In the genomic region with DNA sequence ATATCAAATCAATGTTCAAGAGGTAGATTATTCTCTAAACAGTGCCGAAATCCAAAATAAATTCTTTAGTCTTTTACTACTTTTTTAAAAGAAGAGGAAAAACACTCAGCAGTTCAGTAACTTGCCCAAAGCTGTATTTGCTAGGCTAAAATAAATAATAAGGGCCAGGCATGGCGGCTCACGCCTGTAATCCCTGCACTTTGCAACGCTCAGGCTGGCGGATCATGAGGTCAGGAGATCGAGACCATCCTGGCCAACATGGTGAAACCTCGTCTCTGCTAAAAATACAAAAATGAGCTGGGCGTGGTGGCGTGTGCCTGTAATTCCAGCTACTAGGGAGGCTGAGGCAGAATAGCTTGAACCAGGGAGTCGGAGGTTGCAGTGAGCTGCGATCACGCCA, we compare ENCODE assay signal across 4 cellular contexts. TPM values are rescaled to one million over a fixed set of nuclear protein-coding genes. Genes with fewer than 3 reads are reported as not detected.
"Had no signal": no experiment of that assay in that cellular context is flagged by ENCODE, and none has a peak within 500 bp of the region (broad histone marks: within the 10 kb centered on the region; RNA-seq: fewer than 3 reads in every experiment).

No MANE protein-coding gene starts in this region.

RNA-seq across cellular contexts. Expression of a gene that starts 18.9 kb away (rescaled TPM):
- total RNA-seq: LHCN-M2, M059J, MCF 10A, NCI-H460 had no signal
